12 cellular contexts compared by ENCODE assay signal in genomic region chr3:67593761-67594234, GRCh38.
DNase-seq lines count a peak whose midpoint lies in the region; ATAC-seq and TF ChIP-seq lines count a peak whose summit lies in the region.
"Had no signal": no experiment of that assay in that cellular context is flagged by ENCODE, and none has a peak within 500 bp of the region (broad histone marks: within the 10 kb centered on the region; RNA-seq: fewer than 3 reads in every experiment).

No MANE protein-coding gene starts in this region.

- H3K4me1 Mint-ChIP-seq in central memory CD8-positive, alpha-beta T cell: peaks cover 76% of the 10 kb centered on the region
- peaks cover 5% of the 10 kb centered on the region for H3K4me1 Mint-ChIP-seq in nephron progenitor cell

- no peaks in the 10 kb centered on the region for H3K4me1 ChIP-seq in mucosa of descending colon (ENCODE audit: low read depth)

- H3K4me3 Mint-ChIP-seq in central memory CD8-positive, alpha-beta T cell: no peak overlapping the region
- H3K4me3 Mint-ChIP-seq in nephron progenitor cell: no peak overlapping the region

- peaks cover 5% of the 10 kb centered on the region for H3K36me3 Mint-ChIP-seq in central memory CD8-positive, alpha-beta T cell (ENCODE audit: insufficient read depth)
- H3K36me3 Mint-ChIP-seq in nephron progenitor cell (ENCODE audit: low read depth): peaks cover 29% of the 10 kb centered on the region

- DNase-seq in GM03348 (ENCODE audit: low spot score) (peak; percentile 11), HT1080 (ENCODE audit: low read depth) (peak; percentile 70), mucosa of descending colon (peak in 1 of 3 donors; percentile 5), nephron progenitor cell (no peak), NCI-H187 (lab: John Stamatoyannopoulos, UW) (no peak), cerebellum (ENCODE audit: low spot score) (no peak)
- no peak for DNase-seq in central memory CD8-positive, alpha-beta T cell (ENCODE audit: low spot score in 2 of 2)
- no peak for DNase-seq in stimulated activated CD4-positive, alpha-beta T cell treated with anti-CD3 and anti-CD28 coated beads, Interleukin-4, amount 100 ng/mL, for 4 hours
- DNase-seq: DMS79 treated with DMSO at 0.1 percent for 48 hours, KG1, kidney, NCI-H524 treated with DMSO at 0.1 percent for 48 hours had no signal

- no peaks in the 10 kb centered on the region for H3K36me3 ChIP-seq in mucosa of descending colon (ENCODE audit: low read depth)

- no peak for ATAC-seq in central memory CD8-positive, alpha-beta T cell (replicated peaks; ENCODE audit: extremely low read depth, poor library complexity, severe bottlenecking)
- peak; percentile 33 for ATAC-seq in mucosa of descending colon

- intact Hi-C loops in mucosa of descending colon (cut with DNase I, micrococcal nuclease): no loop called here

- peak overlapping the region; percentile 25 for H3K27ac Mint-ChIP-seq in central memory CD8-positive, alpha-beta T cell (ENCODE audit: low read depth)
- H3K27ac Mint-ChIP-seq in nephron progenitor cell: no peak overlapping the region

- no peaks in the 10 kb centered on the region for H3K9me3 ChIP-seq in mucosa of descending colon

- TF ChIP-seq CTCF in mucosa of descending colon (IDR thresholded peaks at IDR 0.05) (no peak), nephron progenitor cell (IDR thresholded peaks at IDR 0.05) (no peak)

- H3K4me3 ChIP-seq in mucosa of descending colon: no peak overlapping the region

- H3K9me3 Mint-ChIP-seq in central memory CD8-positive, alpha-beta T cell: no peaks in the 10 kb centered on the region
- H3K9me3 Mint-ChIP-seq in nephron progenitor cell: peaks cover 5% of the 10 kb centered on the region

- no peaks in the 10 kb centered on the region for H3K27me3 Mint-ChIP-seq in central memory CD8-positive, alpha-beta T cell
- peaks cover 4% of the 10 kb centered on the region for H3K27me3 Mint-ChIP-seq in nephron progenitor cell (ENCODE audit: low read depth, poor library complexity)

Comparison
In these comparisons a context has a peak if more than half of its experiments do, and no peak if none do; other contexts are left out.
1. DNase-seq: peak in GM03348 (single experiment) and HT1080 (single experiment); none in central memory CD8-positive, alpha-beta T cell (0 of 2), nephron progenitor cell (single experiment), NCI-H187 (0 of 2), cerebellum (single experiment) and stimulated activated CD4-positive, alpha-beta T cell treated with anti-CD3 and anti-CD28 coated beads, Interleukin-4, amount 100 ng/mL, for 4 hours (0 of 2).